38 cellular contexts compared by ENCODE assay signal in the genomic region with DNA sequence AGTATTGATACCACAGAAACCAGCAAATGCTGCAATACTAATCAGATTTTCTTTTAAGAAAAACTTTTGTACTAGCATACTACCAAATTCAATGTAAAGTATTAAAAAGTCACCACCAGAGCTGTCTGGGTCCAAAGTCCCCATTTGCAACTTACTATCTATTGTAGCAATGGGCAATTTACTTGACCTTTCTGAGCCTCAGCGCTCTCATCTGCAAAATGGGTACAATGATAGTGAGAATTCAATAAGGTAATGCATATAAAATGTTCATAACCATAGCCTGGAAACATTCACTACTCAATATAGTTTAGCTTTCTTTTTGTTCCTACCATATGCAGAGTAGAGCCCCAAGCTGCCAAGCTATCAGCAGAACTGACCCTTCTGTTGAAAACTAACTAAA.
"Had no signal": no experiment of that assay in that cellular context is flagged by ENCODE, and none has a peak within 500 bp of the region (broad histone marks: within the 10 kb centered on the region; RNA-seq: fewer than 3 reads in every experiment).

No MANE protein-coding gene starts in this region.

- DNase-seq: activated CD4-positive, alpha-beta memory T cell treated with anti-CD3 and anti-CD28 coated beads, Interleukin-2, amount 10 ng/mL, durations not matched to agents 7 days and 5 days; activated CD4-positive, alpha-beta T cell treated with anti-CD3 and anti-CD28 coated beads for 1 hour; activated CD4-positive, alpha-beta T cell treated with anti-CD3 and anti-CD28 coated beads for 36 hours; activated CD4-positive, alpha-beta T cell treated with anti-CD3 and anti-CD28 coated beads for 48 hours; activated CD4-positive, alpha-beta T cell treated with anti-CD3 and anti-CD28 coated beads, Interleukin-2, amount 10 ng/mL, durations not matched to agents 7 days and 5 days; activated CD4-positive, alpha-beta T cell treated with anti-CD3 and anti-CD28 coated beads, Interleukin-2, amount 50 U/mL, for 48 hours; activated CD4-positive, CD25-positive, alpha-beta regulatory T cell; activated CD8-positive, alpha-beta memory T cell treated with anti-CD3 and anti-CD28 coated beads for 24 hours; activated CD8-positive, alpha-beta memory T cell treated with anti-CD3 and anti-CD28 coated beads, Interleukin-2, amount 10 ng/mL, durations not matched to agents 7 days and 5 days; activated CD8-positive, alpha-beta memory T cell treated with anti-CD3 and anti-CD28 coated beads, Interleukin-2, amount 50 U/mL, for 48 hours; activated CD8-positive, alpha-beta T cell treated with anti-CD3 and anti-CD28 coated beads, Interleukin-2, amount 10 ng/mL, durations not matched to agents 7 days and 5 days; activated effector memory CD4-positive, alpha-beta T cell treated with Interleukin-2 at 50 U/mL for 16 hours; activated gamma-delta T cell; activated naive CD4-positive, alpha-beta T cell treated with anti-CD3 and anti-CD28 coated beads, Interleukin-2, amount 50 U/mL, for 16 hours; activated naive CD4-positive, alpha-beta T cell treated with Interleukin-2 at 50 U/mL for 16 hours; activated naive CD8-positive, alpha-beta T cell treated with anti-CD3 and anti-CD28 coated beads for 36 hours; activated T-cell treated with anti-CD3 and anti-CD28 coated beads, Interleukin-2, amount 50 U/mL, for 24 hours; activated T-cell treated with anti-CD3 and anti-CD28 coated beads, Interleukin-2, amount 50 U/mL, for 48 hours; adrenal gland; amniotic stem cell; aorta; body of pancreas; brain microvascular endothelial cell; central memory CD4-positive, alpha-beta T cell; cerebellar nuclear complex; T-helper 1 cell; T-helper 2 cell; T-helper 9 cell; WERI-Rb-1 had no signal

- H3K36me3 Mint-ChIP-seq: WTC11 had no signal

- FAIRE-seq: astrocyte, TTC549 had no signal

- H3K36me3 ChIP-seq: adrenal gland, brain microvascular endothelial cell, breast epithelium, WERI-Rb-1 had no signal

- H3K9me3 Mint-ChIP-seq: activated naive CD8-positive, alpha-beta T cell treated with anti-CD3 and anti-CD28 coated beads for 36 hours; activated T-cell treated with anti-CD3 and anti-CD28 coated beads, Interleukin-2, amount 50 U/mL, for 24 hours; activated T-helper 2 cell treated with anti-CD3 and anti-CD28 coated beads, Interferon-gamma antibody, Interleukin-2, Interleukin-4, amounts not matched to agents 10 μg/mL and 5 μg/mL and 100 μg/mL, durations not matched to agents 14 hours and 24 hours and 36 hours; T-helper 1 cell treated with Interleukin-12 subunit alpha and Interleukin-12 subunit beta and Interleukin-4 antibody, amounts not matched to agents 30 μg/mL and 1 μg/mL, for 36 hours; T-helper 2 cell treated with Interferon-gamma antibody and Interleukin-4, amounts not matched to agents 5 μg/mL and 100 μg/mL, for 36 hours; WTC11 had no signal

- H3K4me1 ChIP-seq: body of pancreas, breast epithelium had no signal

- ATAC-seq: activated CD4-positive, alpha-beta T cell treated with anti-CD3 and anti-CD28 coated beads for 36 hours; activated CD4-positive, CD25-positive, alpha-beta regulatory T cell treated with anti-CD3 and anti-CD28 coated beads, Interleukin-2, amount 50 U/mL, for 24 hours; activated CD8-positive, alpha-beta memory T cell treated with anti-CD3 and anti-CD28 coated beads, Interleukin-2, amount 10 ng/mL, durations not matched to agents 7 days and 5 days; activated CD8-positive, alpha-beta T cell treated with anti-CD3 and anti-CD28 coated beads, Interleukin-2, amount 10 ng/mL, durations not matched to agents 7 days and 5 days; activated naive CD4-positive, alpha-beta T cell treated with anti-CD3 and anti-CD28 coated beads, Interleukin-2, amount 50 U/mL, for 72 hours; body of pancreas; WTC11 had no signal

- H3K27ac ChIP-seq: body of pancreas, brain microvascular endothelial cell, breast epithelium, WERI-Rb-1 had no signal

- H3K27me3 Mint-ChIP-seq: activated CD4-positive, alpha-beta memory T cell treated with anti-CD3 and anti-CD28 coated beads, Interleukin-2, amount 10 ng/mL, durations not matched to agents 7 days and 5 days; activated CD4-positive, alpha-beta T cell treated with anti-CD3 and anti-CD28 coated beads for 36 hours; activated CD4-positive, alpha-beta T cell treated with anti-CD3 and anti-CD28 coated beads, Interleukin-2, amount 10 ng/mL, durations not matched to agents 7 days and 5 days; activated CD8-positive, alpha-beta memory T cell treated with anti-CD3 and anti-CD28 coated beads, Interleukin-2, amount 10 ng/mL, durations not matched to agents 7 days and 5 days; activated naive CD8-positive, alpha-beta T cell treated with anti-CD3 and anti-CD28 coated beads for 36 hours; activated T-cell treated with anti-CD3 and anti-CD28 coated beads, Interleukin-2, amount 50 U/mL, for 24 hours had no signal

- H3K27ac Mint-ChIP-seq: activated CD4-positive, alpha-beta memory T cell treated with anti-CD3 and anti-CD28 coated beads, Interleukin-2, amount 10 ng/mL, durations not matched to agents 7 days and 5 days; activated CD4-positive, alpha-beta T cell treated with anti-CD3 and anti-CD28 coated beads, Interleukin-2, amount 10 ng/mL, durations not matched to agents 7 days and 5 days; activated CD8-positive, alpha-beta T cell treated with anti-CD3 and anti-CD28 coated beads, Interleukin-2, amount 10 ng/mL, durations not matched to agents 7 days and 5 days; activated naive CD8-positive, alpha-beta T cell treated with anti-CD3 and anti-CD28 coated beads for 36 hours; T-helper 1 cell treated with Interleukin-12 subunit alpha and Interleukin-12 subunit beta and Interleukin-4 antibody, amounts not matched to agents 30 μg/mL and 1 μg/mL, for 36 hours; WTC11 had no signal

- H3K27me3 ChIP-seq: adrenal gland, body of pancreas, brain microvascular endothelial cell, breast epithelium had no signal

- H3K9me3 ChIP-seq: adrenal gland, body of pancreas, breast epithelium had no signal

- H3K4me3 Mint-ChIP-seq: activated CD4-positive, alpha-beta memory T cell treated with anti-CD3 and anti-CD28 coated beads, Interleukin-2, amount 10 ng/mL, durations not matched to agents 7 days and 5 days; activated CD4-positive, alpha-beta T cell treated with anti-CD3 and anti-CD28 coated beads for 36 hours; activated CD4-positive, alpha-beta T cell treated with anti-CD3 and anti-CD28 coated beads, Interleukin-2, amount 10 ng/mL, durations not matched to agents 7 days and 5 days; activated CD8-positive, alpha-beta memory T cell treated with anti-CD3 and anti-CD28 coated beads, Interleukin-2, amount 10 ng/mL, durations not matched to agents 7 days and 5 days; activated CD8-positive, alpha-beta T cell treated with anti-CD3 and anti-CD28 coated beads, Interleukin-2, amount 10 ng/mL, durations not matched to agents 7 days and 5 days; activated naive CD8-positive, alpha-beta T cell treated with anti-CD3 and anti-CD28 coated beads for 36 hours; activated T-cell treated with anti-CD3 and anti-CD28 coated beads, Interleukin-2, amount 50 U/mL, for 24 hours; T-helper 1 cell treated with Interleukin-12 subunit alpha and Interleukin-12 subunit beta and Interleukin-4 antibody, amounts not matched to agents 30 μg/mL and 1 μg/mL, for 36 hours; T-helper 2 cell treated with Interferon-gamma antibody and Interleukin-4, amounts not matched to agents 5 μg/mL and 100 μg/mL, for 36 hours; WTC11 had no signal

- H3K4me3 ChIP-seq: adrenal gland, body of pancreas, breast epithelium had no signal
